11 cellular contexts compared by ENCODE assay signal in the genomic region with DNA sequence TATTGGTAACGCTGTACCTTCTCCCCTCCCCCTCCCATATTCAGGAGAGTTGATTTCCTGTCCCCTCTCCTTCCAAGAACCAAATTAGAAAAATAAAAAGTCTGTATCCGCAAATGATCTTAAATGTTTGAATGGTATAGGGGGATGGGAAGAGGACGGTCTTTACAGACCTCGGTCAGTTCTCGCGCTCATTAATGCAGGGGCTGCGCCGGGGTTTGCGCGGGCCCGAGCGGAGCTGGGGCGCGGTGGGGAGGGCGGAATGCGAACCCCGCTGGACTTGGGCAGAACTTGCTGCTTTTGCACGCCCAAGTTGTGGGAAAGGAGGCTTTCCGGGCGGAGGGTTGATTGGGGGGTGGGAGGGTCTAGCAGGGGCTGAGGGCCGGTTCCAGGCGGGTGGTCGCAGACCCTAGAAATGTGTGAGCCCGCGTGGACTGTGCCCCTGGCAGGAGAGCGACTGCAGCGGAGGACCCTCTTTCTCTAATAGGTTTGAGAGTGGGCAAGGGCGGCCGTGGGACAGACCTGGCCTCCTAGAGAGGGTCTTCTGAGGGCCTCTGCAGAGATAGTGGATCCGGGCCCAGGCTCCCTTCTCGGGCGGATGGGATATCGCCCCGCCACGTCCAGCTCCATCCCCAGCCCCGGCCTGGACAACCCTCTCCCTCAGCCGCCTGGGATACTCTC. TPM values are rescaled to one million over a fixed set of nuclear protein-coding genes. Genes with fewer than 3 reads are reported as not detected.
DNase-seq lines count a peak whose midpoint lies in the region; ATAC-seq and TF ChIP-seq lines count a peak whose summit lies in the region.
"Had no signal": no experiment of that assay in that cellular context is flagged by ENCODE, and none has a peak within 500 bp of the region (broad histone marks: within the 10 kb centered on the region; RNA-seq: fewer than 3 reads in every experiment).

No MANE protein-coding gene starts in this region.

- TF ChIP-seq EP300 in ovary (IDR thresholded peaks at IDR 0.05): no peak

- peak overlapping the region; percentile 86 to 96 (median 92) for H3K27ac ChIP-seq in heart right ventricle
- peak overlapping the region; percentile 98 to 99 for H3K27ac ChIP-seq in ovary
- no peak overlapping the region for H3K27ac ChIP-seq in CD4-positive, alpha-beta T cell (ENCODE audit: low read depth, low read length)

- H3K36me3 ChIP-seq in BE2C (peaks cover 13% of the 10 kb centered on the region), heart right ventricle (peaks cover 0 to 8% (median 0%) of the 10 kb centered on the region in 9 donors), ovary (no peaks in the 10 kb centered on the region)

- DNase-seq in BE2C (no peak), heart right ventricle (no peak), ovary (peak; percentile 30 to 66 (median 54)), COR-L47 (lab: John Stamatoyannopoulos, UW) (no peak), AML-193 (lab: John Stamatoyannopoulos, UW) (no peak)
- no peak for DNase-seq in activated naive CD8-positive, alpha-beta T cell treated with anti-CD3 and anti-CD28 coated beads for 36 hours
- no peak for DNase-seq in CD4-positive, alpha-beta T cell
- DNase-seq: DMS 273 treated with DMSO at 0.1 percent for 48 hours had no signal

- H3K9me3 ChIP-seq in BE2C (no peaks in the 10 kb centered on the region), heart right ventricle (no peaks in the 10 kb centered on the region), ovary (no peaks in the 10 kb centered on the region)
- H3K9me3 ChIP-seq in CD4-positive, alpha-beta T cell (ENCODE audit: control insufficient read depth, low read length): peaks cover 27% of the 10 kb centered on the region

- peaks cover 94% of the 10 kb centered on the region for H3K27me3 Mint-ChIP-seq in activated naive CD8-positive, alpha-beta T cell treated with anti-CD3 and anti-CD28 coated beads for 36 hours
- peaks cover 97% of the 10 kb centered on the region for H3K27me3 Mint-ChIP-seq in CD4-positive, alpha-beta T cell

- TF ChIP-seq CTCF in BE2C (IDR thresholded peaks at IDR 0.05; ENCODE audit: low read depth, low read length) (no peak), heart right ventricle (IDR thresholded peaks at IDR 0.05) (no peak), ovary (IDR thresholded peaks at IDR 0.05) (no peak)
- no peak for TF ChIP-seq CTCF in CD4-positive, alpha-beta T cell (IDR thresholded peaks at IDR 0.05)

- WGBS in heart right ventricle, 2 donors: 16 to 23% methylated on average over 37 of the region's 37 CpGs
- WGBS in ovary, 3 donors: 3 to 5% (median 4%) methylated on average over 37 of the region's 37 CpGs

- POLR2A ChIA-PET in CD4-positive, alpha-beta T cell (lab: Charles Lee): no interaction called here

- H3K4me1 ChIP-seq in BE2C (peaks cover 9% of the 10 kb centered on the region), heart right ventricle (peaks cover 0 to 60% (median 33%) of the 10 kb centered on the region in 9 donors), ovary (ENCODE audit: insufficient read depth) (peaks cover 7% of the 10 kb centered on the region)

- H3K27ac Mint-ChIP-seq in activated naive CD8-positive, alpha-beta T cell treated with anti-CD3 and anti-CD28 coated beads for 36 hours: no peak overlapping the region
- no peak overlapping the region for H3K27ac Mint-ChIP-seq in CD4-positive, alpha-beta T cell
- H3K27ac Mint-ChIP-seq: stimulated activated memory B cell treated with anti-CD40 and anti-IgM and Interleukin-4, amounts not matched to agents 10 μg/mL and 1 μg/mL and 100 μg/mL, for 72 hours had no signal

- H3K4me1 Mint-ChIP-seq in activated naive CD8-positive, alpha-beta T cell treated with anti-CD3 and anti-CD28 coated beads for 36 hours: peaks cover 12% of the 10 kb centered on the region
- H3K4me1 Mint-ChIP-seq in CD4-positive, alpha-beta T cell (ENCODE audit: low read depth): peaks cover 8% of the 10 kb centered on the region

- H3K4me3 Mint-ChIP-seq in activated naive CD8-positive, alpha-beta T cell treated with anti-CD3 and anti-CD28 coated beads for 36 hours: peak overlapping the region; percentile 4
- no peak overlapping the region for H3K4me3 Mint-ChIP-seq in CD4-positive, alpha-beta T cell
- H3K4me3 Mint-ChIP-seq: stimulated activated memory B cell treated with anti-CD40 and anti-IgM and Interleukin-4, amounts not matched to agents 10 μg/mL and 1 μg/mL and 100 μg/mL, for 72 hours had no signal

- H3K27me3 ChIP-seq in BE2C (no peaks in the 10 kb centered on the region), heart right ventricle (peaks cover 4 to 97% (median 46%) of the 10 kb centered on the region in 7 donors), ovary (no peaks in the 10 kb centered on the region)
- H3K27me3 ChIP-seq in CD4-positive, alpha-beta T cell (ENCODE audit: control insufficient read depth, insufficient read depth, low read length): peaks cover 97% of the 10 kb centered on the region

- no peak for TF ChIP-seq POLR2A in ovary (IDR thresholded peaks at IDR 0.05)

- peaks cover 8% of the 10 kb centered on the region for H3K9me3 Mint-ChIP-seq in activated naive CD8-positive, alpha-beta T cell treated with anti-CD3 and anti-CD28 coated beads for 36 hours
- no peaks in the 10 kb centered on the region for H3K9me3 Mint-ChIP-seq in CD4-positive, alpha-beta T cell
- H3K9me3 Mint-ChIP-seq: stimulated activated memory B cell treated with anti-CD40 and anti-IgM and Interleukin-4, amounts not matched to agents 10 μg/mL and 1 μg/mL and 100 μg/mL, for 72 hours had no signal

- peak in 6 of 8 donors; percentile 9 to 36 (median 23) for ATAC-seq in heart right ventricle
- no peak for ATAC-seq in CD4-positive, alpha-beta T cell (ENCODE audit: poor library complexity)
- ATAC-seq in HG02870 (IDR thresholded peaks at IDR 0.05; ENCODE audit: unreplicated experiment): no peak
- ATAC-seq: stimulated activated memory B cell treated with anti-CD40 and anti-IgM and Interleukin-4, amounts not matched to agents 10 μg/mL and 1 μg/mL and 100 μg/mL, for 72 hours had no signal

- H3K4me3 ChIP-seq in BE2C (ENCODE audit: low read depth, low read length) (peak overlapping the region; percentile 74), heart right ventricle (peak overlapping the region; percentile 53 to 87 (median 76)), ovary (peak overlapping the region; percentile 46)

- intact Hi-C loops in heart right ventricle (cut with DNase I) (loop anchor here in 5 of 10 donors (10.0 kb wide), 5 partner anchors 497 to 1677 kb away; no protein-coding TSS in a partner anchor), ovary (cut with DNase I) (loop anchor here (5.0 to 10.0 kb wide), 6 partner anchors 467 to 1977 kb away; no protein-coding TSS in a partner anchor)
- intact Hi-C loops in CD4-positive, alpha-beta T cell (cut with DNase I, micrococcal nuclease): no loop called here

- CTCF ChIA-PET in CD4-positive, alpha-beta T cell (lab: Charles Lee): no interaction called here

- peaks cover 2% of the 10 kb centered on the region for H3K36me3 Mint-ChIP-seq in activated naive CD8-positive, alpha-beta T cell treated with anti-CD3 and anti-CD28 coated beads for 36 hours
- no peaks in the 10 kb centered on the region for H3K36me3 Mint-ChIP-seq in CD4-positive, alpha-beta T cell (ENCODE audit: low read depth)
- H3K36me3 Mint-ChIP-seq: stimulated activated memory B cell treated with anti-CD40 and anti-IgM and Interleukin-4, amounts not matched to agents 10 μg/mL and 1 μg/mL and 100 μg/mL, for 72 hours had no signal

RNA-seq across cellular contexts. Expression of gene NR2F2, which starts 11.1 kb away (rescaled TPM):
- 82.4 TPM for polyA plus RNA-seq in BE2C (2012; ENCODE audit: insufficient read depth, insufficient read length, low read depth)
- not detected for total RNA-seq in activated naive CD8-positive, alpha-beta T cell treated with anti-CD3 and anti-CD28 coated beads for 36 hours
- total RNA-seq in heart right ventricle (10 to 100 TPM in 8 of 10 donors, 1 to 10 TPM in 2; 8.2 to 31.7 (median 14.3) TPM), ovary (100 to 1,000 TPM in 6 of 7 donors, 10 to 100 TPM in 1; 68.6 to 424 (median 343) TPM)
- polyA plus RNA-seq in heart right ventricle (10 to 100 TPM; 21.1 to 22.9 TPM), ovary (100 to 1,000 TPM; 230 to 392 TPM)
- total RNA-seq in CD4-positive, alpha-beta T cell: not detected
- total RNA-seq: activated CD8-positive, alpha-beta memory T cell treated with anti-CD3 and anti-CD28 coated beads for 36 hours had no signal

Comparison
In these comparisons a context has a peak if more than half of its experiments do, and no peak if none do; other contexts are left out.
1. DNase-seq: peak in ovary (5 of 5); none in BE2C (single experiment), activated naive CD8-positive, alpha-beta T cell treated with anti-CD3 and anti-CD28 coated beads for 36 hours (single experiment), heart right ventricle (0 of 2), CD4-positive, alpha-beta T cell (0 of 10), COR-L47 (single experiment) and AML-193 (0 of 2).
2. ATAC-seq: peak in heart right ventricle (6 of 8); none in CD4-positive, alpha-beta T cell (single experiment) and HG02870 (single experiment).
3. RNA of gene NR2F2, which starts 11.1 kb away (total RNA-seq): 68.6 to 424 TPM in ovary and 8.2 to 31.7 TPM in heart right ventricle; not detected in activated naive CD8-positive, alpha-beta T cell treated with anti-CD3 and anti-CD28 coated beads for 36 hours and not detected in CD4-positive, alpha-beta T cell; every median in the first group is over 4 times any median in the second.
4. intact Hi-C loops: an anchor here in ovary (5.0 to 10.0 kb wide); none called in CD4-positive, alpha-beta T cell.
5. Peak in every context shown above with its lines, with median percentiles within 50 percentile points of each other: H3K4me3 ChIP-seq.